In the genomic region with DNA sequence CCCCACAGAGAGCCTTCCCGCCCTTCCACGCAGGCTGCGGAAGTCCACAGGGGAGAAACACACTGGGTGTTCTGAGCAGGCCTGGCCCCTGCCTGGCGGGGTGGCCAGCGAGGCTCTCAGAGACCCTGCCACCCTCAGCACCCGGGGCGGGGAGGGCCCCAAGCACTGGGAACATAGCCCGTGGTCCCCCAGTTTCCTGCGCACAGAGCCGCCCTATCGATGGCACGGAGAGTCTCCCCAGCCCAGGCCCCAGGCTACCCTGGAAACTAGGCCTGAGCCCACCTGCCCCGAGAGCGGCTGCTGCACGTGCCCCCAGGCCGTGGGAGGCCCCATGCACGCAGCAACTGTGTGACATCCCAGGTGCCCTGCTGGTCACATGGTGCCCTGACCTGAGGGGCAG, we compare ENCODE assay signal across 1 cellular context.
TF ChIP-seq lines count a peak whose summit lies in the region.

No MANE protein-coding gene starts in this region.

TF ChIP-seq in K562, 482 proteins besides CTCF, POLR2A, EP300 and RAD21:
- TF ChIP-seq, protein P1, sequence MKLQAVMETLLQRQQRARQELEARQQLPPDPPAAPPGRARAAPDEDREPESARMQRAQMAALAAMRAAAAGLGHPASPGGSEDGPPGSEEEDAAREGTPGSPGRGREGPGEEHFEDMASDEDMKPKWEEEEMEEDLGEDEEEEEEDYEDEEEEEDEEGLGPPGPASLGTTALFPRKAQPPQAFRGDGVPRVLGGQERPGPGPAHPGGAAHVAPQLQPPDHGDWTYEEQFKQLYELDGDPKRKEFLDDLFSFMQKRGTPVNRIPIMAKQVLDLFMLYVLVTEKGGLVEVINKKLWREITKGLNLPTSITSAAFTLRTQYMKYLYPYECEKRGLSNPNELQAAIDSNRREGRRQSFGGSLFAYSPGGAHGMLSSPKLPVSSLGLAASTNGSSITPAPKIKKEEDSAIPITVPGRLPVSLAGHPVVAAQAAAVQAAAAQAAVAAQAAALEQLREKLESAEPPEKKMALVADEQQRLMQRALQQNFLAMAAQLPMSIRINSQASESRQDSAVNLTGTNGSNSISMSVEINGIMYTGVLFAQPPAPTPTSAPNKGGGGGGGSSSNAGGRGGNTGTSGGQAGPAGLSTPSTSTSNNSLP (IDR thresholded peaks at IDR 0.05; ENCODE audit: borderline replicate concordance, low read depth, low read length): no peak
- peak; percentile 24; the same call in 1 of the 2 replicates for TF ChIP-seq POLR2G (IDR thresholded peaks at IDR 0.05; ENCODE audit: low read depth, low read length)
